ENCODE assay signal across 9 cellular contexts in genomic region chr14:90483551-90483950, GRCh38.
DNase-seq lines count a peak whose midpoint lies in the region; ATAC-seq and TF ChIP-seq lines count a peak whose summit lies in the region.
"Had no signal": no experiment of that assay in that cellular context is flagged by ENCODE, and none has a peak within 500 bp of the region (broad histone marks: within the 10 kb centered on the region; RNA-seq: fewer than 3 reads in every experiment).

No MANE protein-coding gene starts in this region.

- peak; percentile 38 for ATAC-seq in body of pancreas
- no peak for ATAC-seq in HG03175 (IDR thresholded peaks at IDR 0.05; ENCODE audit: unreplicated experiment)
- ATAC-seq in HG03571 (IDR thresholded peaks at IDR 0.05; ENCODE audit: unreplicated experiment), result no peak

- no peak overlapping the region for H3K14ac ChIP-seq in H9 (ENCODE audit: insufficient read depth, low read length)

- H3K9ac ChIP-seq in H9 (ENCODE audit: extremely low read depth, insufficient read length, low read length), result no peak overlapping the region

- no peak overlapping the region for H3K27ac ChIP-seq in H9 (ENCODE audit: insufficient read length, low read depth, low read length)
- no peak overlapping the region for H3K27ac ChIP-seq in body of pancreas
- no peak overlapping the region for H3K27ac ChIP-seq in suprapubic skin
- no peak overlapping the region for H3K27ac ChIP-seq in PC-9

- H3K79me1 ChIP-seq in H9 (ENCODE audit: insufficient read depth, low read depth, low read length, poor library complexity, severe bottlenecking), result no peaks in the 10 kb centered on the region

- H3K4ac ChIP-seq in H9 (ENCODE audit: low read depth, low read length), result no peak overlapping the region

- no peak overlapping the region for H2BK20ac ChIP-seq in H9 (ENCODE audit: low read depth, low read length, poor library complexity, severe bottlenecking)

- H3K9me2 ChIP-seq in PC-9 (ENCODE audit: insufficient read depth), result no peaks in the 10 kb centered on the region

- H3K9me3 Mint-ChIP-seq in H9, result peaks cover 8 to 9% of the 10 kb centered on the region in 2 experiments

- no peak overlapping the region for H3K18ac ChIP-seq in H9 (ENCODE audit: insufficient read length, low read depth, low read length)

- no peak overlapping the region for H4K8ac ChIP-seq in H9 (replicated peaks; ENCODE audit: insufficient read length, low read depth, low read length)

- H2BK15ac ChIP-seq in H9 (ENCODE audit: low read depth, low read length), result no peak overlapping the region

- H3K36me3 Mint-ChIP-seq in H9 (ENCODE audit: insufficient read depth in 1 of 3, low read depth in 3 of 3), result peaks cover 0 to 8% (median 0%) of the 10 kb centered on the region in 3 experiments; a peak in 3 of 7 replicates

- no peak overlapping the region for H4K5ac ChIP-seq in H9 (ENCODE audit: insufficient read length, low read depth, low read length)

- H3K23me2 ChIP-seq in H9 (ENCODE audit: insufficient read length, low read depth, low read length, poor library complexity, severe bottlenecking), result no peaks in the 10 kb centered on the region

- H3K4me2 ChIP-seq in H9 (ENCODE audit: insufficient read depth, insufficient read length, low read length) (no peak overlapping the region), PC-9 (no peak overlapping the region)

- H2BK5ac ChIP-seq in H9 (ENCODE audit: insufficient read length, low read length), result no peak overlapping the region

- H4K91ac ChIP-seq in H9 (ENCODE audit: insufficient read length, low read depth, low read length), result no peak overlapping the region

- no peak overlapping the region for H3T11ph ChIP-seq in H9 (ENCODE audit: low read length)

- H3K4me3 ChIP-seq in body of pancreas (no peak overlapping the region), suprapubic skin (no peak overlapping the region), PC-9 (no peak overlapping the region)

- TF ChIP-seq CTCF in H9 (conservative IDR thresholded peaks at IDR 0.05) (no peak), body of pancreas (IDR thresholded peaks at IDR 0.05) (no peak), suprapubic skin (IDR thresholded peaks at IDR 0.05) (no peak), PC-9 (conservative IDR thresholded peaks at IDR 0.05) (no peak)

- DNase-seq in H9 (peak; percentile 40), NCI-H345 (lab: John Stamatoyannopoulos, UW) (peak; percentile 79), body of pancreas (peak; percentile 33 to 67 (median 54)), suprapubic skin (ENCODE audit: low spot score in 2 of 2) (no peak), PC-9 (no peak)
- peak; percentile 44 for DNase-seq in stimulated activated CD4-positive, alpha-beta T cell treated with anti-CD3 and anti-CD28 coated beads, Interleukin-15, amount 100 ng/mL, for 24 hours
- DNase-seq: mesenchymal stem cell had no signal

- H2AFZ ChIP-seq in H9 (ENCODE audit: low read length) (no peak overlapping the region), PC-9 (no peak overlapping the region)

- no peak overlapping the region for H3K23ac ChIP-seq in H9 (ENCODE audit: insufficient read length, low read depth, low read length)

- no peak for TF ChIP-seq EP300 in suprapubic skin (IDR thresholded peaks at IDR 0.05)

- H2BK12ac ChIP-seq in H9 (ENCODE audit: insufficient read length, low read depth, low read length), result no peak overlapping the region

- peaks cover 12% of the 10 kb centered on the region for H3K27me3 Mint-ChIP-seq in H9 (ENCODE audit: low read depth)

- no peaks in the 10 kb centered on the region for H3F3A ChIP-seq in PC-9 (ENCODE audit: insufficient read depth, low read depth)

- H3K4me1 Mint-ChIP-seq in H9, result peaks cover 4 to 13% of the 10 kb centered on the region in 2 experiments

- CTCF ChIA-PET in PC-9 (lab: Charles Lee), result no interaction called here

- no peaks in the 10 kb centered on the region for H3K9me3 ChIP-seq in H9 (ENCODE audit: control insufficient read depth, low read depth, low read length)
- no peaks in the 10 kb centered on the region for H3K9me3 ChIP-seq in body of pancreas
- no peaks in the 10 kb centered on the region for H3K9me3 ChIP-seq in suprapubic skin
- no peaks in the 10 kb centered on the region; the same call in 1 of the 2 replicates for H3K9me3 ChIP-seq in PC-9 (ENCODE audit: insufficient read depth, low read depth)

- H3K4me1 ChIP-seq in H9 (ENCODE audit: insufficient read depth, low read length), result no peaks in the 10 kb centered on the region
- peaks cover 6% of the 10 kb centered on the region for H3K4me1 ChIP-seq in body of pancreas
- peaks cover 3% of the 10 kb centered on the region for H3K4me1 ChIP-seq in suprapubic skin
- H3K4me1 ChIP-seq in PC-9 (replicated peaks; ENCODE audit: insufficient read depth), result no peaks in the 10 kb centered on the region

- intact Hi-C loops in body of pancreas (cut with DNase I) (no loop called here), PC-9 (cut with micrococcal nuclease; ENCODE audit: unreplicated experiment) (no loop called here)

- no peak overlapping the region for H3K4me3 Mint-ChIP-seq in H9

- BruUV-seq in PC-9 (replicated peaks; lab: Mats Ljungman, UMichigan), result no TSS peak

- H4K20me1 ChIP-seq in H9 (ENCODE audit: control insufficient read depth, insufficient read depth, insufficient read length) (no peaks in the 10 kb centered on the region), PC-9 (ENCODE audit: insufficient read depth) (no peaks in the 10 kb centered on the region)

- TF ChIP-seq POLR2A in body of pancreas (IDR thresholded peaks at IDR 0.05) (no peak), suprapubic skin (IDR thresholded peaks at IDR 0.05) (no peak)

- WGBS in H9 (ENCODE audit: extremely low coverage, insufficient read length, low lambda C conversion rate), result no CpG with 5 or more reads among the region's 10 CpGs
- 10 to 15% methylated on average over 10 of the region's 10 CpGs for WGBS in body of pancreas, 2 donors
- WGBS in suprapubic skin, result 29% methylated on average over 10 of the region's 10 CpGs

- POLR2A ChIA-PET in PC-9 (lab: Charles Lee; ENCODE audit: unreplicated experiment), result no interaction called here

- H3K27me3 ChIP-seq in H9 (ENCODE audit: insufficient read depth, low read length) (no peaks in the 10 kb centered on the region), body of pancreas (no peaks in the 10 kb centered on the region), suprapubic skin (peaks cover 8% of the 10 kb centered on the region), PC-9 (ENCODE audit: insufficient read depth, low read depth) (no peaks in the 10 kb centered on the region)

- no peak overlapping the region for H2AK5ac ChIP-seq in H9 (ENCODE audit: insufficient read length, low read length)

- no peak overlapping the region for H2BK120ac ChIP-seq in H9 (ENCODE audit: low read depth, low read length, poor library complexity, severe bottlenecking)

- no peak overlapping the region for H3K56ac ChIP-seq in H9 (ENCODE audit: insufficient read length, low read depth, low read length)

- H3K36me3 ChIP-seq in body of pancreas (replicated peaks in 1 of 2; ENCODE audit: insufficient read depth in 1 of 2, low read depth in 2 of 2), result no peaks in the 10 kb centered on the region
- no peaks in the 10 kb centered on the region for H3K36me3 ChIP-seq in suprapubic skin
- no peaks in the 10 kb centered on the region for H3K36me3 ChIP-seq in PC-9 (ENCODE audit: low read depth)

- H3K79me2 ChIP-seq in H9 (ENCODE audit: insufficient read depth, low read length) (no peaks in the 10 kb centered on the region), PC-9 (ENCODE audit: low read depth) (no peaks in the 10 kb centered on the region)

- H3K27ac Mint-ChIP-seq in H9, result no peak overlapping the region

Comparison
In these comparisons a context has a peak if more than half of its experiments do, and no peak if none do; other contexts are left out.
1. DNase-seq: peak in H9 (single experiment), NCI-H345 (single experiment), body of pancreas (4 of 4) and stimulated activated CD4-positive, alpha-beta T cell treated with anti-CD3 and anti-CD28 coated beads, Interleukin-15, amount 100 ng/mL, for 24 hours (single experiment); none in suprapubic skin (0 of 2) and PC-9 (0 of 2).